ENCODE assay signal across 16 cellular contexts in the genomic region with DNA sequence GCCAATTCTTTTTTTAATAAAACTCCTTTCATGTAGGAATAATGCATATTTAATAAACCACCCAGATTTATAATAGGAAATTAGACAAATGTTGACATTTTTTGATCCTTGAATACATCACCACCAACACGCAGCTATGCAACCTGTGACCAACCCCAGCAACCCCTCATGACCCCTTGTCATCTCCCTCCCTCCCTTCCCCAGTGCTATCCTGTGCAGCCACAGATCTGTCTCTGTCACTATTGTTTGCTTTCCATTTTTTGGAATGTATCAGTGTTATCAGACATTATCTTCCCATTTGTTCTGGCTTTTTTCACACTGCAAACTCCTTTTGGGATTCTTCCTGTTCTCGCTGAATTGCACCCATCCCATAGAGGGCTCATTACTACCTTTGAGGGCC.
A peak's percentile ranks its signal among the peaks of the same experiment; 100 is the strongest.
DNase-seq lines count a peak whose midpoint lies in the region; ATAC-seq and TF ChIP-seq lines count a peak whose summit lies in the region.
"Had no signal": no experiment of that assay in that cellular context is flagged by ENCODE, and none has a peak within 500 bp of the region (broad histone marks: within the 10 kb centered on the region; RNA-seq: fewer than 3 reads in every experiment).

No MANE protein-coding gene starts in this region.

- DNase-seq in OCI-LY7 (ENCODE audit: low spot score) = no peak
- DNase-seq in esophagus muscularis mucosa (ENCODE audit: extremely low spot score) = peak; percentile 55
- no peak for DNase-seq in SW 1271 (lab: John Stamatoyannopoulos, UW)
- DNase-seq in activated CD4-positive, alpha-beta T cell treated with anti-CD3 and anti-CD28 coated beads for 36 hours = no peak
- DNase-seq in A673 (ENCODE audit: low spot score) = no peak
- no peak for DNase-seq in activated T-helper 1 cell treated with anti-CD3 and anti-CD28 coated beads, Interleukin-12 subunit alpha, Interleukin-12 subunit beta, Interleukin-2, Interleukin-4 antibody, amounts not matched to agents 30 ng/mL and 10 ng/mL and 1 ng/mL, durations not matched to agents 14 hours and 24 hours and 36 hours (ENCODE audit: low spot score)
- DNase-seq: 8988T; Caco-2; CD4-positive, alpha-beta T cell; GDM1; GM23248 had no signal

- H3K4me3 ChIP-seq in BLaER1 treated with 17β-estradiol and CSF1 and Interleukin-3, amounts not matched to agents 10 nM and 100 nM = no peak overlapping the region
- no peak overlapping the region for H3K4me3 ChIP-seq in OCI-LY7 (ENCODE audit: low read depth, low read length, poor library complexity, severe bottlenecking)
- no peak overlapping the region for H3K4me3 ChIP-seq in esophagus muscularis mucosa
- H3K4me3 ChIP-seq in A673 (ENCODE audit: low read depth, low read length, poor library complexity, severe bottlenecking) = no peak overlapping the region
- H3K4me3 ChIP-seq: GM23248, HAP-1 had no signal

- no peaks in the 10 kb centered on the region for H3K27me3 ChIP-seq in BLaER1 treated with 17β-estradiol and CSF1 and Interleukin-3, amounts not matched to agents 10 nM and 100 nM
- H3K27me3 ChIP-seq in esophagus muscularis mucosa (peaks cover 0 to 58% (median 3%) of the 10 kb centered on the region in 4 donors), A673 (replicated peaks; ENCODE audit: insufficient read depth, low read depth, low read length, poor library complexity) (peaks cover 40% of the 10 kb centered on the region)

- no peaks in the 10 kb centered on the region for H3K36me3 Mint-ChIP-seq in activated CD4-positive, alpha-beta T cell treated with anti-CD3 and anti-CD28 coated beads for 36 hours (ENCODE audit: low read depth)
- no peaks in the 10 kb centered on the region for H3K36me3 Mint-ChIP-seq in activated T-helper 1 cell treated with anti-CD3 and anti-CD28 coated beads, Interleukin-12 subunit alpha, Interleukin-12 subunit beta, Interleukin-2, Interleukin-4 antibody, amounts not matched to agents 30 ng/mL and 10 ng/mL and 1 ng/mL, durations not matched to agents 14 hours and 24 hours and 36 hours (ENCODE audit: low read depth)

- H3K9me2 ChIP-seq in OCI-LY7 (ENCODE audit: insufficient read depth, low read length) = no peaks in the 10 kb centered on the region

- no peak overlapping the region for H3K4me3 Mint-ChIP-seq in activated CD4-positive, alpha-beta T cell treated with anti-CD3 and anti-CD28 coated beads for 36 hours
- no peak overlapping the region for H3K4me3 Mint-ChIP-seq in activated T-helper 1 cell treated with anti-CD3 and anti-CD28 coated beads, Interleukin-12 subunit alpha, Interleukin-12 subunit beta, Interleukin-2, Interleukin-4 antibody, amounts not matched to agents 30 ng/mL and 10 ng/mL and 1 ng/mL, durations not matched to agents 14 hours and 24 hours and 36 hours
- H3K4me3 Mint-ChIP-seq: B cell; CD4-positive, alpha-beta T cell had no signal

- WGBS in esophagus muscularis mucosa = 49% methylated on average over 2 of the region's 2 CpGs

- H3K9ac ChIP-seq in BLaER1 treated with 17β-estradiol and CSF1 and Interleukin-3, amounts not matched to agents 10 nM and 100 nM = no peak overlapping the region
- H3K9ac ChIP-seq: GM23248 had no signal

- H3K79me2 ChIP-seq in OCI-LY7 (ENCODE audit: insufficient read depth, low read depth, low read length) = no peaks in the 10 kb centered on the region

- peaks cover 22 to 63% (median 48%) of the 10 kb centered on the region in 10 experiments for H3K4me1 ChIP-seq in BLaER1 treated with 17β-estradiol and CSF1 and Interleukin-3, amounts not matched to agents 10 nM and 100 nM
- H3K4me1 ChIP-seq in OCI-LY7 (ENCODE audit: insufficient read depth, low read length, poor library complexity, severe bottlenecking) (peaks cover 53% of the 10 kb centered on the region), esophagus muscularis mucosa (peaks cover 0 to 6% (median 1%) of the 10 kb centered on the region in 4 donors), A673 (ENCODE audit: insufficient read depth, low read length, poor library complexity, severe bottlenecking) (no peaks in the 10 kb centered on the region)
- H3K4me1 ChIP-seq: Caco-2, HAP-1 had no signal

- peaks cover 4% of the 10 kb centered on the region for H3K4me1 Mint-ChIP-seq in activated CD4-positive, alpha-beta T cell treated with anti-CD3 and anti-CD28 coated beads for 36 hours
- no peaks in the 10 kb centered on the region for H3K4me1 Mint-ChIP-seq in activated T-helper 1 cell treated with anti-CD3 and anti-CD28 coated beads, Interleukin-12 subunit alpha, Interleukin-12 subunit beta, Interleukin-2, Interleukin-4 antibody, amounts not matched to agents 30 ng/mL and 10 ng/mL and 1 ng/mL, durations not matched to agents 14 hours and 24 hours and 36 hours (ENCODE audit: low read depth)

- BruUV-seq in OCI-LY7 (replicated peaks; lab: Mats Ljungman, UMichigan) (no TSS peak), A673 (replicated peaks; lab: Mats Ljungman, UMichigan) (no TSS peak)

- H3K9me3 ChIP-seq in BLaER1 treated with 17β-estradiol and CSF1 and Interleukin-3, amounts not matched to agents 10 nM and 100 nM (replicated peaks in 1 of 11) = peaks cover 0 to 4% (median 0%) of the 10 kb centered on the region in 11 experiments; a peak in 1 of 22 replicates
- H3K9me3 ChIP-seq in OCI-LY7 (ENCODE audit: low read length) (0 out of 2 replicates have a peak, but pooled peaks cover 5% of the 10 kb centered on the region), esophagus muscularis mucosa (no peaks in the 10 kb centered on the region), A673 (ENCODE audit: low read depth, low read length, poor library complexity, severe bottlenecking) (no peaks in the 10 kb centered on the region)
- H3K9me3 ChIP-seq: Caco-2, HAP-1 had no signal

- POLR2A ChIA-PET in OCI-LY7 (lab: Charles Lee) = no interaction called here
- POLR2A ChIA-PET in activated CD4-positive, alpha-beta T cell treated with anti-CD3 and anti-CD28 coated beads for 36 hours (lab: Charles Lee) = no interaction called here
- POLR2A ChIA-PET in A673 (lab: Charles Lee; ENCODE audit: low non-redundant PET) = no interaction called here

- no peaks in the 10 kb centered on the region for H3K9me3 Mint-ChIP-seq in activated CD4-positive, alpha-beta T cell treated with anti-CD3 and anti-CD28 coated beads for 36 hours (ENCODE audit: low read depth)
- H3K9me3 Mint-ChIP-seq in activated T-helper 1 cell treated with anti-CD3 and anti-CD28 coated beads, Interleukin-12 subunit alpha, Interleukin-12 subunit beta, Interleukin-2, Interleukin-4 antibody, amounts not matched to agents 30 ng/mL and 10 ng/mL and 1 ng/mL, durations not matched to agents 14 hours and 24 hours and 36 hours = no peaks in the 10 kb centered on the region
- H3K9me3 Mint-ChIP-seq: CD4-positive, alpha-beta T cell had no signal

- no peaks in the 10 kb centered on the region for H3K36me3 ChIP-seq in BLaER1 treated with 17β-estradiol and CSF1 and Interleukin-3, amounts not matched to agents 10 nM and 100 nM
- H3K36me3 ChIP-seq in OCI-LY7 (ENCODE audit: insufficient read depth, low read length) (no peaks in the 10 kb centered on the region), esophagus muscularis mucosa (no peaks in the 10 kb centered on the region), A673 (ENCODE audit: insufficient read depth, low read length, poor library complexity, severe bottlenecking) (no peaks in the 10 kb centered on the region)
- H3K36me3 ChIP-seq: HAP-1 had no signal

- peaks cover 32% of the 10 kb centered on the region for H3K27me3 Mint-ChIP-seq in activated CD4-positive, alpha-beta T cell treated with anti-CD3 and anti-CD28 coated beads for 36 hours
- peaks cover 30% of the 10 kb centered on the region for H3K27me3 Mint-ChIP-seq in activated T-helper 1 cell treated with anti-CD3 and anti-CD28 coated beads, Interleukin-12 subunit alpha, Interleukin-12 subunit beta, Interleukin-2, Interleukin-4 antibody, amounts not matched to agents 30 ng/mL and 10 ng/mL and 1 ng/mL, durations not matched to agents 14 hours and 24 hours and 36 hours (ENCODE audit: insufficient read depth)
- H3K27me3 Mint-ChIP-seq: B cell had no signal

- intact Hi-C loops in OCI-LY7 (cut with micrococcal nuclease; ENCODE audit: unreplicated experiment) = no loop called here
- intact Hi-C loops in esophagus muscularis mucosa (cut with DNase I) = no loop called here
- intact Hi-C loops in activated CD4-positive, alpha-beta T cell treated with anti-CD3 and anti-CD28 coated beads for 36 hours (cut with DNase I, micrococcal nuclease) = loop anchor here in 1 of 2 experiments (10.0 kb wide), 1 partner anchor 66 kb away; no protein-coding TSS in a partner anchor
- intact Hi-C loops in A673 (cut with micrococcal nuclease; ENCODE audit: unreplicated experiment) = no loop called here
- intact Hi-C loops in activated T-helper 1 cell treated with anti-CD3 and anti-CD28 coated beads, Interleukin-12 subunit alpha, Interleukin-12 subunit beta, Interleukin-2, Interleukin-4 antibody, amounts not matched to agents 30 ng/mL and 10 ng/mL and 1 ng/mL, durations not matched to agents 14 hours and 24 hours and 36 hours (cut with micrococcal nuclease) = loop anchor here (5.0 kb wide), 1 partner anchor 64 kb away; no protein-coding TSS in a partner anchor

- peak overlapping the region in 2 of 11 experiments; percentile 73 to 74; a peak in 1 of 22 replicates for H3K27ac ChIP-seq in BLaER1 treated with 17β-estradiol and CSF1 and Interleukin-3, amounts not matched to agents 10 nM and 100 nM
- H3K27ac ChIP-seq in OCI-LY7 (ENCODE audit: low read depth, low read length, poor library complexity, severe bottlenecking) (peak overlapping the region; percentile 55), esophagus muscularis mucosa (replicated peaks in 1 of 4) (no peak overlapping the region), A673 (ENCODE audit: low read depth, low read length, poor library complexity, severe bottlenecking) (no peak overlapping the region)
- H3K27ac ChIP-seq: C4-2B, GM23248 had no signal

- H3K27ac Mint-ChIP-seq in activated CD4-positive, alpha-beta T cell treated with anti-CD3 and anti-CD28 coated beads for 36 hours = no peak overlapping the region
- H3K27ac Mint-ChIP-seq in activated T-helper 1 cell treated with anti-CD3 and anti-CD28 coated beads, Interleukin-12 subunit alpha, Interleukin-12 subunit beta, Interleukin-2, Interleukin-4 antibody, amounts not matched to agents 30 ng/mL and 10 ng/mL and 1 ng/mL, durations not matched to agents 14 hours and 24 hours and 36 hours = no peak overlapping the region
- H3K27ac Mint-ChIP-seq: CD4-positive, alpha-beta T cell had no signal

- CTCF ChIA-PET in OCI-LY7 (lab: Charles Lee; ENCODE audit: unreplicated experiment) (interaction anchor here (1.7 kb wide), 1 partner anchor 22 kb away, joined by 5 read pairs; no protein-coding TSS in a partner anchor), A673 (lab: Charles Lee) (no interaction called here)
- CTCF ChIA-PET in activated CD4-positive, alpha-beta T cell treated with anti-CD3 and anti-CD28 coated beads for 36 hours (lab: Charles Lee) = no interaction called here

- TF ChIP-seq POLR2A in esophagus muscularis mucosa (IDR thresholded peaks at IDR 0.05; ENCODE audit: low read depth) = no peak

- peak overlapping the region in 7 of 11 experiments; percentile 65 to 83 (median 74); a peak in 12 of 22 replicates for H3K4me2 ChIP-seq in BLaER1 treated with 17β-estradiol and CSF1 and Interleukin-3, amounts not matched to agents 10 nM and 100 nM
- peak overlapping the region; percentile 79; the same call in 1 of the 2 replicates for H3K4me2 ChIP-seq in OCI-LY7 (ENCODE audit: low read length)

- H2AFZ ChIP-seq in OCI-LY7 (ENCODE audit: low read length) = peak overlapping the region; percentile 81; the same call in 1 of the 2 replicates
- H2AFZ ChIP-seq: GM23248 had no signal

- TF ChIP-seq CTCF in OCI-LY7 (conservative IDR thresholded peaks at IDR 0.05; ENCODE audit: low read length) (no peak), esophagus muscularis mucosa (IDR thresholded peaks at IDR 0.05) (no peak), A673 (conservative IDR thresholded peaks at IDR 0.05; ENCODE audit: low read depth, low read length) (no peak)

- H4K20me1 ChIP-seq in BLaER1 treated with 17β-estradiol and CSF1 and Interleukin-3, amounts not matched to agents 10 nM and 100 nM = no peaks in the 10 kb centered on the region
- no peaks in the 10 kb centered on the region for H4K20me1 ChIP-seq in OCI-LY7 (ENCODE audit: insufficient read depth, low read length)

- ATAC-seq in activated CD4-positive, alpha-beta T cell treated with anti-CD3 and anti-CD28 coated beads for 36 hours = no peak
- ATAC-seq: HepG2 had no signal

- TF ChIP-seq EP300 in esophagus muscularis mucosa (IDR thresholded peaks at IDR 0.05) = no peak
